In the genomic region with DNA sequence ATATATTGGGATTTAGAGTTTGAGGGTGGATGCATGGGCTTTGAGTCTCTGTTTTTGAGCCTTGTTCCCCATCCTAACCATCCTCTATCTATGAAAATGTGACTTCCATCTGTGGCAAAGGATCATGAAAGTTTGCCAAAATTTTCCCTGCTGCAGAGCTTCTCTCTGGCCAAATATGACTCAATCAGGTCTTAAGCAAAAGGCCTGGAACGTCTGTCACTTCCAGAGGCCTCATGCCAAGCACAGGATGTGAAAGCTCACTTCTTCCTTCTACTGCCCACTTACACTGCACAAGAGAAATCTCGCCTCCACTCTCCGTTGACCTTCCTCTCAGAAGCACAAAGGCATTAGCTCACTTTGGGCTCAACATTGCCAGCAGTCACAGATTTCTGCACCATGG, we compare ENCODE assay signal across 14 cellular contexts.
DNase-seq lines count a peak whose midpoint lies in the region; ATAC-seq and FAIRE-seq lines count a peak whose summit lies in the region.
"Had no signal": no experiment of that assay in that cellular context is flagged by ENCODE, and none has a peak within 500 bp of the region (broad histone marks: within the 10 kb centered on the region; RNA-seq: fewer than 3 reads in every experiment).

No MANE protein-coding gene starts in this region.

- H3K4me1 Mint-ChIP-seq in stimulated activated memory B cell treated with anti-CD40 and anti-IgM and Interleukin-4, amounts not matched to agents 10 μg/mL and 1 μg/mL and 100 μg/mL, for 72 hours: no peaks in the 10 kb centered on the region
- H3K4me1 Mint-ChIP-seq: nephron had no signal

- H3K27ac Mint-ChIP-seq in stimulated activated memory B cell treated with anti-CD40 and anti-IgM and Interleukin-4, amounts not matched to agents 10 μg/mL and 1 μg/mL and 100 μg/mL, for 72 hours: no peak overlapping the region
- H3K27ac Mint-ChIP-seq: activated naive CD8-positive, alpha-beta T cell; effector memory CD8-positive, alpha-beta T cell; nephron; T-helper 2 cell treated with Interferon-gamma antibody and Interleukin-4, amounts not matched to agents 5 μg/mL and 100 μg/mL, for 36 hours had no signal

- no peaks in the 10 kb centered on the region for H3K36me3 Mint-ChIP-seq in stimulated activated memory B cell treated with anti-CD40 and anti-IgM and Interleukin-4, amounts not matched to agents 10 μg/mL and 1 μg/mL and 100 μg/mL, for 72 hours
- H3K36me3 Mint-ChIP-seq: activated naive CD8-positive, alpha-beta T cell had no signal

- no peak for ATAC-seq in stimulated activated memory B cell treated with anti-CD40 and anti-IgM and Interleukin-4, amounts not matched to agents 10 μg/mL and 1 μg/mL and 100 μg/mL, for 72 hours
- ATAC-seq: effector memory CD8-positive, alpha-beta T cell had no signal

- no peak overlapping the region for H3K4me3 Mint-ChIP-seq in stimulated activated memory B cell treated with anti-CD40 and anti-IgM and Interleukin-4, amounts not matched to agents 10 μg/mL and 1 μg/mL and 100 μg/mL, for 72 hours
- H3K4me3 Mint-ChIP-seq: activated naive CD8-positive, alpha-beta T cell; effector memory CD8-positive, alpha-beta T cell; nephron; T-helper 2 cell treated with Interferon-gamma antibody and Interleukin-4, amounts not matched to agents 5 μg/mL and 100 μg/mL, for 36 hours had no signal

- FAIRE-seq in urothelium cell line (lab: Jason Lieb, UNC): no peak

- H3K9me3 Mint-ChIP-seq in stimulated activated memory B cell treated with anti-CD40 and anti-IgM and Interleukin-4, amounts not matched to agents 10 μg/mL and 1 μg/mL and 100 μg/mL, for 72 hours: no peaks in the 10 kb centered on the region
- H3K9me3 Mint-ChIP-seq: effector memory CD8-positive, alpha-beta T cell had no signal

- H3K27me3 Mint-ChIP-seq in stimulated activated memory B cell treated with anti-CD40 and anti-IgM and Interleukin-4, amounts not matched to agents 10 μg/mL and 1 μg/mL and 100 μg/mL, for 72 hours: no peaks in the 10 kb centered on the region
- H3K27me3 Mint-ChIP-seq: effector memory CD8-positive, alpha-beta T cell had no signal

- peak; percentile 83 for DNase-seq in AG20443 (ENCODE audit: low spot score)
- peak; percentile 93 for DNase-seq in RPMI7951 (ENCODE audit: low read depth)
- DNase-seq in fibroblast of peridontal ligament (ENCODE audit: extremely low read depth): peak; percentile 88
- peak; percentile 31 for DNase-seq in pons (ENCODE audit: low spot score)
- DNase-seq in NCI-H2081 (lab: John Stamatoyannopoulos, UW): no peak
- DNase-seq in urothelium cell line (ENCODE audit: low spot score): no peak
- no peak for DNase-seq in NCI-H748 (lab: John Stamatoyannopoulos, UW; ENCODE audit: unreplicated experiment)
- DNase-seq: effector memory CD8-positive, alpha-beta T cell; GF-D8; NCI-H1930 had no signal

Comparison
In these comparisons a context has a peak if more than half of its experiments do, and no peak if none do; other contexts are left out.
1. DNase-seq: peak in AG20443 (single experiment), RPMI7951 (single experiment), fibroblast of peridontal ligament (single experiment) and pons (single experiment); none in NCI-H2081 (0 of 2), urothelium cell line (single experiment) and NCI-H748 (single experiment).